Comparison of ENCODE assay signal across 24 cellular contexts in the genomic region with DNA sequence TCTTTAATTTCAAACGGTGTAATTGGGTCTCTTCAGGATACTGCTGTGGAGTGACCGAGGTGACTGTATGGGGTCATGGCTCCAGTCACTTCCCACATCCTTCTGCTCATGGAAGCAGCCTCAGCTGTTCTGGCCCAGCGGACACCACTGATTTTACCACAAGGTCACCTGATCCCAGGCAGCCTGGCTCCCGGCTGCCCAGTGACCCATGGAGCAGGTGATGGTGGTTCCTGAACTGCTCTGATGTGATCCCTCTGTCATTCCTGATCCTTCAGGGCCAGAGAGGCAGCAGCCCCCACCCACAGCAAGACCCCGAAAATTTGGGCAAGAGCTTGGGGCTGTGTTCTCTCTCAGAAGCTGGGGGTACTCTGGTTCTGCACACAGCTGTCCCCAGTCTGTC. TPM values are rescaled to one million over a fixed set of nuclear protein-coding genes. Genes with fewer than 3 reads are reported as not detected.
A peak's percentile ranks its signal among the peaks of the same experiment; 100 is the strongest.
DNase-seq lines count a peak whose midpoint lies in the region; ATAC-seq and TF ChIP-seq lines count a peak whose summit lies in the region.
"Had no signal": no experiment of that assay in that cellular context is flagged by ENCODE, and none has a peak within 500 bp of the region (broad histone marks: within the 10 kb centered on the region; RNA-seq: fewer than 3 reads in every experiment).

No MANE protein-coding gene starts in this region.

- 91 to 98% methylated on average over 4 of the region's 5 CpGs for WGBS in upper lobe of left lung, 2 donors

- H3K27me3 Mint-ChIP-seq in activated CD8-positive, alpha-beta T cell treated with anti-CD3 and anti-CD28 coated beads, Interleukin-2, amount 10 ng/mL, durations not matched to agents 7 days and 5 days (ENCODE audit: low read depth), result peaks cover 12% of the 10 kb centered on the region
- no peaks in the 10 kb centered on the region for H3K27me3 Mint-ChIP-seq in activated CD8-positive, alpha-beta T cell treated with anti-CD3 and anti-CD28 coated beads for 36 hours

- no peaks in the 10 kb centered on the region for H3K4me1 ChIP-seq in upper lobe of left lung
- H3K4me1 ChIP-seq: BE2C had no signal

- no peak for ATAC-seq in activated CD8-positive, alpha-beta T cell treated with anti-CD3 and anti-CD28 coated beads, Interleukin-2, amount 10 ng/mL, durations not matched to agents 7 days and 5 days
- no peak for ATAC-seq in activated CD8-positive, alpha-beta T cell treated with anti-CD3 and anti-CD28 coated beads for 36 hours
- ATAC-seq in upper lobe of left lung (ENCODE audit: low FRiP score in 2 of 2), result no peak
- ATAC-seq in GM21423 (IDR thresholded peaks at IDR 0.05; ENCODE audit: unreplicated experiment), result no peak
- ATAC-seq: Panc1 had no signal

- intact Hi-C loops in activated CD8-positive, alpha-beta T cell treated with anti-CD3 and anti-CD28 coated beads for 36 hours (cut with micrococcal nuclease), result no loop called here

- POLR2A ChIA-PET in activated CD8-positive, alpha-beta T cell treated with anti-CD3 and anti-CD28 coated beads, Interleukin-2, amount 10 ng/mL, durations not matched to agents 7 days and 5 days (lab: Charles Lee), result no interaction called here
- POLR2A ChIA-PET in activated CD8-positive, alpha-beta T cell treated with anti-CD3 and anti-CD28 coated beads for 36 hours (lab: Charles Lee), result no interaction called here

- H3K36me3 Mint-ChIP-seq in activated CD8-positive, alpha-beta T cell treated with anti-CD3 and anti-CD28 coated beads, Interleukin-2, amount 10 ng/mL, durations not matched to agents 7 days and 5 days (ENCODE audit: low read depth), result no peaks in the 10 kb centered on the region
- H3K36me3 Mint-ChIP-seq in activated CD8-positive, alpha-beta T cell treated with anti-CD3 and anti-CD28 coated beads for 36 hours (ENCODE audit: low read depth), result no peaks in the 10 kb centered on the region
- H3K36me3 Mint-ChIP-seq: CD14-positive monocyte had no signal

- no peaks in the 10 kb centered on the region for H3K4me1 Mint-ChIP-seq in activated CD8-positive, alpha-beta T cell treated with anti-CD3 and anti-CD28 coated beads, Interleukin-2, amount 10 ng/mL, durations not matched to agents 7 days and 5 days (ENCODE audit: low read depth)
- H3K4me1 Mint-ChIP-seq in activated CD8-positive, alpha-beta T cell treated with anti-CD3 and anti-CD28 coated beads for 36 hours (ENCODE audit: low read depth), result no peaks in the 10 kb centered on the region
- H3K4me1 Mint-ChIP-seq: CD14-positive monocyte; CD8-positive, alpha-beta memory T cell had no signal

- no peak overlapping the region for H3K4me3 Mint-ChIP-seq in activated CD8-positive, alpha-beta T cell treated with anti-CD3 and anti-CD28 coated beads, Interleukin-2, amount 10 ng/mL, durations not matched to agents 7 days and 5 days
- H3K4me3 Mint-ChIP-seq in activated CD8-positive, alpha-beta T cell treated with anti-CD3 and anti-CD28 coated beads for 36 hours, result no peak overlapping the region
- H3K4me3 Mint-ChIP-seq: CD14-positive monocyte; CD8-positive, alpha-beta memory T cell had no signal

- TF ChIP-seq EP300 in upper lobe of left lung (IDR thresholded peaks at IDR 0.05), result no peak

- H3K27me3 ChIP-seq in upper lobe of left lung, result no peaks in the 10 kb centered on the region
- H3K27me3 ChIP-seq: BE2C had no signal

- H3K4me3 ChIP-seq in coronary artery (no peak overlapping the region), upper lobe of left lung (no peak overlapping the region)

- H3K9me3 ChIP-seq in upper lobe of left lung, result peaks cover 0 to 8% (median 4%) of the 10 kb centered on the region in 4 donors
- H3K9me3 ChIP-seq: BE2C had no signal

- no peak overlapping the region for H3K27ac Mint-ChIP-seq in activated CD8-positive, alpha-beta T cell treated with anti-CD3 and anti-CD28 coated beads, Interleukin-2, amount 10 ng/mL, durations not matched to agents 7 days and 5 days
- no peak overlapping the region for H3K27ac Mint-ChIP-seq in activated CD8-positive, alpha-beta T cell treated with anti-CD3 and anti-CD28 coated beads for 36 hours
- H3K27ac Mint-ChIP-seq: CD14-positive monocyte; CD8-positive, alpha-beta memory T cell had no signal

- H3K9me3 Mint-ChIP-seq in activated CD8-positive, alpha-beta T cell treated with anti-CD3 and anti-CD28 coated beads, Interleukin-2, amount 10 ng/mL, durations not matched to agents 7 days and 5 days (ENCODE audit: insufficient read depth), result no peaks in the 10 kb centered on the region
- H3K9me3 Mint-ChIP-seq in activated CD8-positive, alpha-beta T cell treated with anti-CD3 and anti-CD28 coated beads for 36 hours, result no peaks in the 10 kb centered on the region

- CTCF ChIA-PET in activated CD8-positive, alpha-beta T cell treated with anti-CD3 and anti-CD28 coated beads, Interleukin-2, amount 10 ng/mL, durations not matched to agents 7 days and 5 days (lab: Charles Lee), result no interaction called here
- CTCF ChIA-PET in activated CD8-positive, alpha-beta T cell treated with anti-CD3 and anti-CD28 coated beads for 36 hours (lab: Charles Lee), result no interaction called here

- DNase-seq in activated CD8-positive, alpha-beta T cell treated with anti-CD3 and anti-CD28 coated beads, Interleukin-2, amount 10 ng/mL, durations not matched to agents 7 days and 5 days, result peak; percentile 1
- no peak for DNase-seq in activated CD8-positive, alpha-beta T cell treated with anti-CD3 and anti-CD28 coated beads for 36 hours
- DNase-seq in coronary artery (ENCODE audit: low spot score), result peak; percentile 53
- DNase-seq in left kidney (ENCODE audit: low read depth, low spot score), result peak; percentile 69
- peak; percentile 9 for DNase-seq in stimulated activated CD8-positive, alpha-beta memory T cell treated with anti-CD3 and anti-CD28 coated beads, Interleukin-4, amount 100 ng/mL, for 48 hours
- DNase-seq in middle frontal gyrus (ENCODE audit: extremely low spot score, low spot score), result no peak
- DNase-seq in upper lobe of left lung, result no peak
- DNase-seq: BE2C, Calu3, DMS79 treated with DMSO at 0.1 percent for 48 hours, H7, NCI-H1048, NCI-H1417, NCI-H1694, NCI-H2029 treated with DMSO at 0.1 percent for 48 hours, NCI-H2227 treated with DMSO at 0.1 percent for 48 hours, NCI-H526 treated with DMSO at 0.1 percent for 48 hours, SHP77 had no signal

- TF ChIP-seq POLR2A in upper lobe of left lung (IDR thresholded peaks at IDR 0.05), result no peak

- no peaks in the 10 kb centered on the region for H3K36me3 ChIP-seq in upper lobe of left lung
- H3K36me3 ChIP-seq: BE2C had no signal

- no peak overlapping the region for H3K27ac ChIP-seq in coronary artery
- H3K27ac ChIP-seq in upper lobe of left lung, result no peak overlapping the region
- H3K27ac ChIP-seq: 22Rv1, RWPE1 had no signal

- no peak for TF ChIP-seq CTCF in activated CD8-positive, alpha-beta T cell treated with anti-CD3 and anti-CD28 coated beads for 36 hours (IDR thresholded peaks at IDR 0.05)
- TF ChIP-seq CTCF in coronary artery (IDR thresholded peaks at IDR 0.05) (no peak), upper lobe of left lung (IDR thresholded peaks at IDR 0.05) (no peak)

RNA-seq across cellular contexts. Expression of a gene that starts 35.5 kb away (rescaled TPM):
- 1 to 10 TPM; 7.1 to 8.1 TPM for total RNA-seq in activated CD8-positive, alpha-beta T cell treated with anti-CD3 and anti-CD28 coated beads, Interleukin-2, amount 10 ng/mL, durations not matched to agents 7 days and 5 days
- total RNA-seq in activated CD8-positive, alpha-beta T cell treated with anti-CD3 and anti-CD28 coated beads for 36 hours, result 10 to 100 TPM; 12.5 to 13.0 TPM
- total RNA-seq in upper lobe of left lung, result 10 to 100 TPM; 24.0 to 96.8 (median 37.0) TPM

Comparison
In these comparisons a context has a peak if more than half of its experiments do, and no peak if none do; other contexts are left out.
1. DNase-seq: peak in activated CD8-positive, alpha-beta T cell treated with anti-CD3 and anti-CD28 coated beads, Interleukin-2, amount 10 ng/mL, durations not matched to agents 7 days and 5 days (single experiment), coronary artery (single experiment), left kidney (single experiment) and stimulated activated CD8-positive, alpha-beta memory T cell treated with anti-CD3 and anti-CD28 coated beads, Interleukin-4, amount 100 ng/mL, for 48 hours (single experiment); none in activated CD8-positive, alpha-beta T cell treated with anti-CD3 and anti-CD28 coated beads for 36 hours (single experiment), middle frontal gyrus (single experiment) and upper lobe of left lung (0 of 2).